In the genomic region with DNA sequence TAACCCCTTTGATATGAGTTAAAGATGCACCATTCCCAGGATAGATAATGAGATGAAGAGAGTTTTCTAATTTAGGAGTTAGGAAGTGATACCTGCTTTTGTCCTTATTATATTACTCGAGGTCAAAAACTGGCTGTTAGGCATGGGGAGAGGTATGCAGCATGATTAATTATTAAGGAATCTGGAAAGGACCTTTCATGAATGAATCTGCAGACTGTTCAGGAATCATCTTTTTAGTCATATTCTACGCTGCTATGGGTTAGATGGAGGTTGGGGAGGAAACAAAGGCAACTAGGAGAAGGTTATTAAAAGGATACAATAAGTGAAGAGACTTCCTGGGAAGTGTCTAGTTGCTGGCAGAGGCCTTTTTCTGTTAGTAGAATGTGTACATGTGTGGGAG, we compare ENCODE assay signal across 19 cellular contexts.
"Had no signal": no experiment of that assay in that cellular context is flagged by ENCODE, and none has a peak within 500 bp of the region (broad histone marks: within the 10 kb centered on the region; RNA-seq: fewer than 3 reads in every experiment).

No MANE protein-coding gene starts in this region.

- H3K36me3 Mint-ChIP-seq: stimulated activated naive B cell treated with anti-CD40 and anti-IgM and Interleukin-4, amounts not matched to agents 10 μg/mL and 1 μg/mL and 100 μg/mL, for 72 hours had no signal

- H3K4me1 ChIP-seq: gastroesophageal sphincter, heart left ventricle, parathyroid adenoma had no signal

- H3K79me2 ChIP-seq: parathyroid adenoma had no signal

- H3K27ac ChIP-seq: brain microvascular endothelial cell, gastroesophageal sphincter, heart left ventricle, parathyroid adenoma, thoracic aorta had no signal

- DNase-seq: activated CD4-positive, alpha-beta T cell treated with anti-CD3 and anti-CD28 coated beads, Interleukin-2, amount 10 ng/mL, durations not matched to agents 7 days and 5 days; activated CD8-positive, alpha-beta T cell treated with anti-CD3 and anti-CD28 coated beads, Interleukin-2, amount 10 ng/mL, durations not matched to agents 7 days and 5 days; activated naive CD4-positive, alpha-beta T cell treated with anti-CD3 and anti-CD28 coated beads for 36 hours; activated T-cell treated with anti-CD3 and anti-CD28 coated beads, Interleukin-2, amount 50 U/mL, for 24 hours; anterior cingulate cortex; brain microvascular endothelial cell; cortex of kidney; effector CD4-positive, alpha-beta T cell; heart left ventricle; stimulated activated CD4-positive, alpha-beta T cell treated with anti-CD3 and anti-CD28 coated beads, Interleukin-4, amount 100 ng/mL, for 4 hours; stimulated activated naive B cell treated with anti-CD40 and anti-IgM and Interleukin-4, amounts not matched to agents 10 μg/mL and 1 μg/mL and 100 μg/mL, for 72 hours had no signal

- H3K9me3 ChIP-seq: gastroesophageal sphincter, heart left ventricle, thoracic aorta had no signal

- H3K27ac Mint-ChIP-seq: activated CD4-positive, alpha-beta T cell treated with anti-CD3 and anti-CD28 coated beads, Interleukin-2, amount 10 ng/mL, durations not matched to agents 7 days and 5 days; activated CD8-positive, alpha-beta T cell treated with anti-CD3 and anti-CD28 coated beads, Interleukin-2, amount 10 ng/mL, durations not matched to agents 7 days and 5 days; activated naive CD4-positive, alpha-beta T cell treated with anti-CD3 and anti-CD28 coated beads for 36 hours; activated T-cell treated with anti-CD3 and anti-CD28 coated beads, Interleukin-2, amount 50 U/mL, for 24 hours; activated T-helper 2 cell treated with anti-CD3 and anti-CD28 coated beads, Interferon-gamma antibody, Interleukin-2, Interleukin-4, amounts not matched to agents 10 μg/mL and 5 μg/mL and 100 μg/mL, durations not matched to agents 14 hours and 24 hours and 36 hours; nephron; stimulated activated naive B cell treated with anti-CD40 and anti-IgM and Interleukin-4, amounts not matched to agents 10 μg/mL and 1 μg/mL and 100 μg/mL, for 72 hours had no signal

- H2AFZ ChIP-seq: parathyroid adenoma had no signal

- H3K4me1 Mint-ChIP-seq: activated CD4-positive, alpha-beta T cell treated with anti-CD3 and anti-CD28 coated beads, Interleukin-2, amount 10 ng/mL, durations not matched to agents 7 days and 5 days; nephron; stimulated activated naive B cell treated with anti-CD40 and anti-IgM and Interleukin-4, amounts not matched to agents 10 μg/mL and 1 μg/mL and 100 μg/mL, for 72 hours had no signal

- H3K4me3 Mint-ChIP-seq: activated CD4-positive, alpha-beta T cell treated with anti-CD3 and anti-CD28 coated beads, Interleukin-2, amount 10 ng/mL, durations not matched to agents 7 days and 5 days; activated CD8-positive, alpha-beta T cell treated with anti-CD3 and anti-CD28 coated beads, Interleukin-2, amount 10 ng/mL, durations not matched to agents 7 days and 5 days; activated naive CD4-positive, alpha-beta T cell treated with anti-CD3 and anti-CD28 coated beads for 36 hours; activated T-cell treated with anti-CD3 and anti-CD28 coated beads, Interleukin-2, amount 50 U/mL, for 24 hours; nephron; stimulated activated naive B cell treated with anti-CD40 and anti-IgM and Interleukin-4, amounts not matched to agents 10 μg/mL and 1 μg/mL and 100 μg/mL, for 72 hours had no signal

- ATAC-seq: activated CD4-positive, CD25-positive, alpha-beta regulatory T cell treated with anti-CD3 and anti-CD28 coated beads, Interleukin-2, amount 50 U/mL, for 24 hours; activated CD8-positive, alpha-beta T cell treated with anti-CD3 and anti-CD28 coated beads, Interleukin-2, amount 10 ng/mL, durations not matched to agents 7 days and 5 days; esophagus mucosa; gastroesophageal sphincter; heart left ventricle; sciatic nerve; stimulated activated naive B cell treated with anti-CD40 and anti-IgM and Interleukin-4, amounts not matched to agents 10 μg/mL and 1 μg/mL and 100 μg/mL, for 72 hours had no signal

- H3K36me3 ChIP-seq: brain microvascular endothelial cell, gastroesophageal sphincter, heart left ventricle, thoracic aorta had no signal

- H3K27me3 ChIP-seq: brain microvascular endothelial cell, gastroesophageal sphincter, heart left ventricle had no signal

- H3K9me3 Mint-ChIP-seq: activated CD4-positive, alpha-beta T cell treated with anti-CD3 and anti-CD28 coated beads, Interleukin-2, amount 10 ng/mL, durations not matched to agents 7 days and 5 days; activated naive CD4-positive, alpha-beta T cell treated with anti-CD3 and anti-CD28 coated beads for 36 hours; activated T-cell treated with anti-CD3 and anti-CD28 coated beads, Interleukin-2, amount 50 U/mL, for 24 hours; activated T-helper 2 cell treated with anti-CD3 and anti-CD28 coated beads, Interferon-gamma antibody, Interleukin-2, Interleukin-4, amounts not matched to agents 10 μg/mL and 5 μg/mL and 100 μg/mL, durations not matched to agents 14 hours and 24 hours and 36 hours; nephron; stimulated activated naive B cell treated with anti-CD40 and anti-IgM and Interleukin-4, amounts not matched to agents 10 μg/mL and 1 μg/mL and 100 μg/mL, for 72 hours had no signal

- H3K4me3 ChIP-seq: gastroesophageal sphincter, heart left ventricle, thoracic aorta had no signal

- H3K9ac ChIP-seq: parathyroid adenoma had no signal
